10 cellular contexts compared by ENCODE assay signal in the genomic region with DNA sequence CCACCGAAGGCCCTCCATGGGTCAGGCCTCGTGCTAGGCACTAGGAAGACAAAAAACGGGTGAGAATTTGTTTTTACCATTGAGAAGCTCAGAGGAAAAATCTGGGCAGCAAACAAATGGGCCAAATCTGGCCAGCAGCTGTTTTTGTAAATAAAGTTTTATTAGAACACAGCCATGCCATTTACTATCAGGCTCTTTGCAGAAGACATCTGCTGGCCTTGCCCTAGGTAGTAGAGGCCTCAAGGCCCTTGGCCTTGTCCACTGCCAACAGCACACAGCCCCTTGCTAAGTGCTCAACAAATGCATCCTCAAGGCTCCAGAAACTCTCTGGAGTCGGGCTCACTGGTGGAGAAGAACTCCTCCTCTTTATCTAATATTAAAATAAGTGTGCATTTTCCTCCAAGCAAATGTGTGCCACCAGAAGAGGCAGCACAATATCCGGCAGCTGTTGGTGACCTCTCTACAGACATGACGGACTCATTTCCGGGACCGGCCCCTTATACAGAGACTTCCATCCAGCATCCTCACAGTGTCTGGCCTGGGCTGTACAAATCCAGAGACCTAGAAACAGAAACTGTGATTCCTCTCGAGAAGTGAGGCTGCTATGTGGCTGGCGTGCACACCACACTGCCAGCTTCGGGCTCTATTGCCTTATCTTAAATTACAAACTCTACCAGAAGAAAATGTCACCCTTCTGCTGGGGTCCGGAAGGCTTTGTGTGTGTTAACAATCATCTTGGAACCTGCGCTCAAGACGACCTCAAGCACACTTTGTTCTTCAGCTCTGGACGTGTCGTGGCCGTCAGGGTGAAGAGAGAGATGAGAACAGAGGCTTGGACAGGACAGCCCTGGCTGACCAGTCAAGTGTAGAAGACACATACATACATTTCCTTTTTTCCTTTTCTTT.
DNase-seq lines count a peak whose midpoint lies in the region; ATAC-seq and TF ChIP-seq lines count a peak whose summit lies in the region.
"Had no signal": no experiment of that assay in that cellular context is flagged by ENCODE, and none has a peak within 500 bp of the region (broad histone marks: within the 10 kb centered on the region; RNA-seq: fewer than 3 reads in every experiment).

No MANE protein-coding gene starts in this region.

- BruUV-seq in MCF 10A (replicated peaks; lab: Mats Ljungman, UMichigan), result no TSS peak

- H3K27me3 ChIP-seq in tibial artery, result no peaks in the 10 kb centered on the region

- no peak for ATAC-seq in GM21529 (IDR thresholded peaks at IDR 0.05; ENCODE audit: unreplicated experiment)

- POLR2A ChIA-PET in activated CD4-positive, alpha-beta memory T cell treated with anti-CD3 and anti-CD28 coated beads for 36 hours (lab: Charles Lee), result interaction anchor here (0.9 to 2.3 kb wide), 3 partner anchors 48 to 424 kb away, joined by 3 to 17 read pairs (median 3); no protein-coding TSS in a partner anchor
- POLR2A ChIA-PET in activated CD4-positive, alpha-beta memory T cell treated with anti-CD3 and anti-CD28 coated beads, Interleukin-2, amount 10 ng/mL, durations not matched to agents 7 days and 5 days (lab: Charles Lee), result interaction anchor here (0.9 to 3.8 kb wide), 4 partner anchors 13 to 314 kb away, joined by 3 to 38 read pairs (median 9); partner anchors contain the start of gene IRF2BP2
- POLR2A ChIA-PET in MCF 10A (lab: Yijun Ruan, JAX), result interaction anchor here (0.9 to 2.7 kb wide), 17 partner anchors 10 to 426 kb away, joined by 3 to 23 read pairs (median 7); partner anchors contain the start of gene IRF2BP2

- no peak for TF ChIP-seq CTCF in MCF 10A (IDR thresholded peaks at IDR 0.05; ENCODE audit: unreplicated experiment)
- no peak for TF ChIP-seq CTCF in tibial artery (IDR thresholded peaks at IDR 0.05)

- H3K9me3 ChIP-seq in mesodermal cell (ENCODE audit: control insufficient read depth, low read length), result no peaks in the 10 kb centered on the region
- no peaks in the 10 kb centered on the region for H3K9me3 ChIP-seq in tibial artery

- H3K4me3 ChIP-seq in mesodermal cell (ENCODE audit: extremely low read depth, insufficient read depth, low read length, poor library complexity, severe bottlenecking) (no peak overlapping the region), tibial artery (no peak overlapping the region)

- peaks cover 2% of the 10 kb centered on the region for H3K36me3 Mint-ChIP-seq in activated CD4-positive, alpha-beta memory T cell treated with anti-CD3 and anti-CD28 coated beads for 36 hours
- H3K36me3 Mint-ChIP-seq in activated CD4-positive, alpha-beta memory T cell treated with anti-CD3 and anti-CD28 coated beads, Interleukin-2, amount 10 ng/mL, durations not matched to agents 7 days and 5 days (ENCODE audit: low read depth), result no peaks in the 10 kb centered on the region
- H3K36me3 Mint-ChIP-seq in MCF 10A (ENCODE audit: insufficient read depth, unreplicated experiment), result no peaks in the 10 kb centered on the region

- no peaks in the 10 kb centered on the region for H3K27me3 Mint-ChIP-seq in activated CD4-positive, alpha-beta memory T cell treated with anti-CD3 and anti-CD28 coated beads for 36 hours
- no peaks in the 10 kb centered on the region for H3K27me3 Mint-ChIP-seq in activated CD4-positive, alpha-beta memory T cell treated with anti-CD3 and anti-CD28 coated beads, Interleukin-2, amount 10 ng/mL, durations not matched to agents 7 days and 5 days
- no peaks in the 10 kb centered on the region for H3K27me3 Mint-ChIP-seq in MCF 10A (ENCODE audit: insufficient read depth, unreplicated experiment)

- intact Hi-C loops in activated CD4-positive, alpha-beta memory T cell treated with anti-CD3 and anti-CD28 coated beads for 36 hours (cut with micrococcal nuclease), result loop anchor here (5.0 kb wide), 1 partner anchor 152 kb away; no protein-coding TSS in a partner anchor
- intact Hi-C loops in MCF 10A (cut with micrococcal nuclease) (loop anchor here (1.0 to 5.0 kb wide), 4 partner anchors 58 to 311 kb away; no protein-coding TSS in a partner anchor), tibial artery (cut with DNase I; ENCODE audit: low total_unique reads) (no loop called here)

- peaks cover 2% of the 10 kb centered on the region for H3K9me3 Mint-ChIP-seq in activated CD4-positive, alpha-beta memory T cell treated with anti-CD3 and anti-CD28 coated beads for 36 hours
- peaks cover 12% of the 10 kb centered on the region for H3K9me3 Mint-ChIP-seq in activated CD4-positive, alpha-beta memory T cell treated with anti-CD3 and anti-CD28 coated beads, Interleukin-2, amount 10 ng/mL, durations not matched to agents 7 days and 5 days
- no peaks in the 10 kb centered on the region for H3K9me3 Mint-ChIP-seq in MCF 10A (ENCODE audit: unreplicated experiment)

- H3K4me3 Mint-ChIP-seq in activated CD4-positive, alpha-beta memory T cell treated with anti-CD3 and anti-CD28 coated beads for 36 hours, result no peak overlapping the region
- no peak overlapping the region for H3K4me3 Mint-ChIP-seq in activated CD4-positive, alpha-beta memory T cell treated with anti-CD3 and anti-CD28 coated beads, Interleukin-2, amount 10 ng/mL, durations not matched to agents 7 days and 5 days
- no peak overlapping the region for H3K4me3 Mint-ChIP-seq in MCF 10A (ENCODE audit: unreplicated experiment)

- H3K27ac ChIP-seq in mesodermal cell (ENCODE audit: low read depth, low read length, severe bottlenecking), result peak overlapping the region; percentile 86
- H3K27ac ChIP-seq in tibial artery, result peak overlapping the region; percentile 61 to 70

- peak; percentile 6 for DNase-seq in activated CD4-positive, alpha-beta memory T cell treated with anti-CD3 and anti-CD28 coated beads for 36 hours
- DNase-seq in activated CD4-positive, alpha-beta memory T cell treated with anti-CD3 and anti-CD28 coated beads, Interleukin-2, amount 10 ng/mL, durations not matched to agents 7 days and 5 days, result no peak
- no peak for DNase-seq in MCF 10A (ENCODE audit: unreplicated experiment)
- DNase-seq in tibial artery, result peak in 1 of 2 donors; percentile 52
- DNase-seq in KG1 (lab: John Stamatoyannopoulos, UW), result no peak
- no peak for DNase-seq in NCI-H2196 treated with DMSO at 0.1 percent for 48 hours (lab: John Stamatoyannopoulos, UW; ENCODE audit: unreplicated experiment)
- DNase-seq: effector CD8-positive, alpha-beta T cell; NCI-H1105 treated with DMSO at 0.1 percent for 48 hours had no signal

- peaks cover 48% of the 10 kb centered on the region for H3K4me1 Mint-ChIP-seq in activated CD4-positive, alpha-beta memory T cell treated with anti-CD3 and anti-CD28 coated beads for 36 hours (ENCODE audit: low read depth)
- H3K4me1 Mint-ChIP-seq in activated CD4-positive, alpha-beta memory T cell treated with anti-CD3 and anti-CD28 coated beads, Interleukin-2, amount 10 ng/mL, durations not matched to agents 7 days and 5 days, result peaks cover 40% of the 10 kb centered on the region
- H3K4me1 Mint-ChIP-seq in MCF 10A (ENCODE audit: insufficient read depth, unreplicated experiment), result peaks cover 20% of the 10 kb centered on the region

- CTCF ChIA-PET in activated CD4-positive, alpha-beta memory T cell treated with anti-CD3 and anti-CD28 coated beads for 36 hours (lab: Charles Lee), result no interaction called here
- CTCF ChIA-PET in activated CD4-positive, alpha-beta memory T cell treated with anti-CD3 and anti-CD28 coated beads, Interleukin-2, amount 10 ng/mL, durations not matched to agents 7 days and 5 days (lab: Charles Lee), result interaction anchor here (1.0 to 2.1 kb wide), 2 partner anchors 31 to 181 kb away, joined by 6 to 9 read pairs; no protein-coding TSS in a partner anchor
- CTCF ChIA-PET in MCF 10A (lab: Yijun Ruan, JAX), result interaction anchor here (0.5 to 1.2 kb wide), 4 partner anchors 11 to 478 kb away, joined by 3 to 4 read pairs (median 4); no protein-coding TSS in a partner anchor

- 89 to 93% methylated on average over 11 to 14 of the region's 17 CpGs for WGBS in mesodermal cell (ENCODE audit: insufficient coverage in 2 of 2), 2 experiments

- H3K27ac Mint-ChIP-seq in activated CD4-positive, alpha-beta memory T cell treated with anti-CD3 and anti-CD28 coated beads for 36 hours, result peak overlapping the region; percentile 42
- no peak overlapping the region for H3K27ac Mint-ChIP-seq in activated CD4-positive, alpha-beta memory T cell treated with anti-CD3 and anti-CD28 coated beads, Interleukin-2, amount 10 ng/mL, durations not matched to agents 7 days and 5 days
- H3K27ac Mint-ChIP-seq in MCF 10A (ENCODE audit: low read depth, unreplicated experiment), result peak overlapping the region; percentile 9

- H3K36me3 ChIP-seq in mesodermal cell (ENCODE audit: control insufficient read depth, insufficient read depth, low read length), result no peaks in the 10 kb centered on the region
- H3K36me3 ChIP-seq in tibial artery, result no peaks in the 10 kb centered on the region

- H3K4me1 ChIP-seq in mesodermal cell (ENCODE audit: control insufficient read depth, insufficient read depth, low read length, poor library complexity, severe bottlenecking) (peaks cover 31% of the 10 kb centered on the region), tibial artery (peaks cover 0 to 47% (median 39%) of the 10 kb centered on the region in 4 donors)
